10 cellular contexts compared by ENCODE assay signal in the genomic region with DNA sequence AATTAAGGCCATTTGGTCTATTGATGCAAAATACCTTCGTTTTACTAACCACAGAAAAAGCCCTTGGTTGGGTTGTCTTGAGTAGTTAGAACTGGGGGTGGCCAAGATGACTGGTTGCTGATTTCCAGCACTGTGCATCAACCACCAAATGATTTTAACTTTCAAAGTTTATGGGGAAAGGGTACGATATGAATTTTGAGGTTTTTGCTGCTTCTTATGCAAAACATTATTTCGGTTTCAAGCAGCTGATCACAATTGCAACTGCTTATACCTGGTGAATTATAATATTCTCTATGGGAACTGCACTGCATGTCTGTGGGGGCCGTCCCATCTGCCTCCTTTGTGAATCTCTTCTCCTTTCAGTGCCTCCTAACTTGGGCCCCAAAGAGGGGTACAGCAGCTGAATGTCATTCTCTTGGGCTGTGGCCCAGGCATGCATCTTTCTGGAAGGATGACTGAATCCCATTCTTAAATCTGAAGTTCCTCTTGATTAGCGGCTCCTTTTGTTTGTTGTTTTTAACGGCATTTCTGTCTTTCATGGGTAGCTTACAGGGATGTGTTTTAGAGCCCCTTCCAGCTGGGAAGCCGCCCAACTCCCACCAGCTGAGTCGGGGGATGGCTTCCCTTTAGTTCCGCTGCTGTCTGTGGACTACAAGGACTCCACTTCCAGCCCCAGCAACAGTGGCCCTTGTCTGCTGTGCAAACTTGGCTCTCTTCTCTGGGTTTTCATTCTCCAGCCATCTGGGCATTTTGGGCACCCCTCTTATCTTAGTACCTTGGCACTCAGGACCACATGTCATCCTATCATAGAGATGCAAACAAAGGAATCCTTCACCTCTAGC.
DNase-seq lines count a peak whose midpoint lies in the region; ATAC-seq, FAIRE-seq and TF ChIP-seq lines count a peak whose summit lies in the region.
"Had no signal": no experiment of that assay in that cellular context is flagged by ENCODE, and none has a peak within 500 bp of the region (broad histone marks: within the 10 kb centered on the region; RNA-seq: fewer than 3 reads in every experiment).

No MANE protein-coding gene starts in this region.

- peak overlapping the region; percentile 45 for H3K27ac Mint-ChIP-seq in mesothelial cell of epicardium
- H3K27ac Mint-ChIP-seq: activated naive CD4-positive, alpha-beta T cell treated with anti-CD3 and anti-CD28 coated beads, Interleukin-2, amount 50 U/mL, for 24 hours had no signal

- H3K36me3 ChIP-seq in BE2C: no peaks in the 10 kb centered on the region

- H3K4me1 ChIP-seq in BE2C: peaks cover 15% of the 10 kb centered on the region; the same call in 1 of the 2 replicates

- DNase-seq in GM18507 (ENCODE audit: extremely low spot score, insufficient read length, low read depth) (peak; percentile 30), mesothelial cell of epicardium (ENCODE audit: low spot score in 2 of 2, unreplicated experiment in 2 of 2) (no peak), dedifferentiated amniotic fluid mesenchymal stem cell (ENCODE audit: extremely low spot score) (no peak), NCI-H1694 treated with DMSO at 0.1 percent for 48 hours (lab: John Stamatoyannopoulos, UW) (no peak), BE2C (no peak), dermis blood vessel endothelial cell (no peak)
- DNase-seq: NCI-H526 had no signal

- H3K36me3 Mint-ChIP-seq in mesothelial cell of epicardium: no peaks in the 10 kb centered on the region

- H3K27me3 Mint-ChIP-seq in mesothelial cell of epicardium (ENCODE audit: low read depth): no peaks in the 10 kb centered on the region
- H3K27me3 Mint-ChIP-seq: activated naive CD4-positive, alpha-beta T cell treated with anti-CD3 and anti-CD28 coated beads, Interleukin-2, amount 50 U/mL, for 24 hours had no signal

- TF ChIP-seq CTCF in mesothelial cell of epicardium (IDR thresholded peaks at IDR 0.05; ENCODE audit: unreplicated experiment): no peak
- TF ChIP-seq CTCF in BE2C (IDR thresholded peaks at IDR 0.05; ENCODE audit: low read depth, low read length): no peak

- peak; percentile 73 for ATAC-seq in GM21367 (IDR thresholded peaks at IDR 0.05; ENCODE audit: unreplicated experiment)
- peak; percentile 93 for ATAC-seq in HG03280 (IDR thresholded peaks at IDR 0.05; ENCODE audit: unreplicated experiment)

- peaks cover 49% of the 10 kb centered on the region for H3K4me1 Mint-ChIP-seq in mesothelial cell of epicardium

- H3K27me3 ChIP-seq in BE2C: no peaks in the 10 kb centered on the region

- H3K9me3 ChIP-seq in BE2C: no peaks in the 10 kb centered on the region

- no peak overlapping the region for H3K4me3 Mint-ChIP-seq in mesothelial cell of epicardium
- H3K4me3 Mint-ChIP-seq: activated naive CD4-positive, alpha-beta T cell treated with anti-CD3 and anti-CD28 coated beads, Interleukin-2, amount 50 U/mL, for 24 hours had no signal

- no peak overlapping the region for H3K4me3 ChIP-seq in BE2C (ENCODE audit: low read depth, low read length)

- H3K9me3 Mint-ChIP-seq in mesothelial cell of epicardium: no peaks in the 10 kb centered on the region
- H3K9me3 Mint-ChIP-seq: activated naive CD4-positive, alpha-beta T cell treated with anti-CD3 and anti-CD28 coated beads, Interleukin-2, amount 50 U/mL, for 24 hours had no signal

- peak; percentile 99 for FAIRE-seq in GM18507 (lab: Jason Lieb, UNC)
